Comparison of ENCODE assay signal across 15 cellular contexts in the genomic region with DNA sequence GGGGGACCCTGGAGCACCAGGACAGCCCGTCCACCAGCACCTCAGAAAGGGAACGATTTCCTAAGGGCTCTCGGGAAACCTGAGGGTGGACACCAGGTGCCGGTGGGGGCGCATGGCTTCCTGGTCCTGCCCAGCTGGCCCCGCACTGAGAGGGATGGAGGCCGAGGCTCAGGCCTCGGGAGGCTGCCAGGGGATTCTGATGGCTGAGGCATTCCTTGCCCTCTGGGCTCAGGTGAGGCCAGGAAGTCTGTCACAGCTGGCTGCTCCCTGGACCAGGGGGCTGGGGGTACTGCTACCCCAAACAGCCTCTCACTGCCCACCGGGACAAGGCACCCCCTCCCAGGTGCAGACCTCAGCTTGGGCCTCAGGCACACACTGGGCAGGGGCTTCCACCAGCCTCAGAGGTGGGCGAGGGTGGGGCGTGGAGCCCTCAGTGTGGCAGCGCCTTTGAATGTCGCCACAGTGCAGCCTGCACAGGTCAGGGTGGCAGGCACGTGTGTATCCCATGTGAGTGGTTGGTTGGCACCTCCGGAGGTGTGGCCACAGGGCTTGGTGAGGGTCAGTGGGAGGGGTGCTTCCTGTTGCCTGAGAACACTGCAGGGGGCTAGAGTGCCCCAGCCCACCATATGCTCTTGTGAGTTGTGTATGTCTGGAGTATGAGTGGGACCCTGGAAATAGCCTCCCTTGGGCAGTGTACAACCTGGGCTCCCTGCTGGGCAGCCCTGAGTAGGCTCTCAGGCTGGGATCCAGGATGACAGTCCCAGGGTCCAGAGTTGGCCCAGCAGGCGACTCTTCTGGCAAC. TPM values are rescaled to one million over a fixed set of nuclear protein-coding genes. Genes with fewer than 3 reads are reported as not detected.
DNase-seq lines count a peak whose midpoint lies in the region; ATAC-seq, FAIRE-seq and TF ChIP-seq lines count a peak whose summit lies in the region.
"Had no signal": no experiment of that assay in that cellular context is flagged by ENCODE, and none has a peak within 500 bp of the region (broad histone marks: within the 10 kb centered on the region; RNA-seq: fewer than 3 reads in every experiment).

No MANE protein-coding gene starts in this region.

- peak overlapping the region; percentile 27 for H4K91ac ChIP-seq in H1 (replicated peaks; ENCODE audit: insufficient read length, low read length)

- DNase-seq in Caco-2, result no peak
- peak; percentile 87 for DNase-seq in NCI-H2196 (lab: John Stamatoyannopoulos, UW; ENCODE audit: unreplicated experiment)
- no peak for DNase-seq in H1 (ENCODE audit: low read depth in 1 of 2, low spot score in 2 of 2)
- peak; percentile 89 for DNase-seq in osteoblast (ENCODE audit: insufficient read length, low spot score, missing footprints)
- DNase-seq in activated CD4-positive, alpha-beta T cell treated with anti-CD3 and anti-CD28 coated beads for 4 hours, result no peak
- no peak for DNase-seq in T-helper 17 cell
- no peak for DNase-seq in hypothalamus (lab: John Stamatoyannopoulos, UW)
- DNase-seq: DMS53, HCEC 1CT, KG1, NCI-H187 treated with DMSO at 0.1 percent for 48 hours, NCI-H2171, NCI-H510A treated with DMSO at 0.1 percent for 48 hours, OCI-M1, T-cell had no signal

- H3K27ac ChIP-seq in H1 (ENCODE audit: low read depth, low read length) (no peak overlapping the region), osteoblast (ENCODE audit: low read depth, low read length) (no peak overlapping the region)

- WGBS in H1 (ENCODE audit: extremely low coverage in 1 of 2, insufficient coverage in 1 of 2, insufficient read length in 1 of 2, insufficient replicate concordance in 2 of 2, low coverage in 1 of 2, low lambda C conversion rate in 2 of 2, missing lambda C conversion rate in 1 of 2), 2 experiments, result 89% methylated on average over 11 of the region's 16 CpGs; no CpG with 5 or more reads in 1 of the 2 experiments

- no peak overlapping the region for H4K5ac ChIP-seq in H1 (ENCODE audit: insufficient read length, low read depth, low read length)

- no peak overlapping the region for H3K18ac ChIP-seq in H1 (ENCODE audit: extremely low read depth, low read length)

- H3K27me3 ChIP-seq in Caco-2 (replicated peaks; ENCODE audit: control insufficient read depth, insufficient read depth, low read length), result no peaks in the 10 kb centered on the region
- H3K27me3 ChIP-seq in H1 (replicated peaks in 1 of 4; ENCODE audit: control insufficient read depth in 3 of 4, extremely low read depth in 1 of 4, insufficient read depth in 3 of 4, low read length in 3 of 4), result peaks cover 0 to 25% (median 15%) of the 10 kb centered on the region in 4 experiments; a peak in 5 of 7 replicates
- H3K27me3 ChIP-seq in osteoblast (ENCODE audit: insufficient read depth, low read length), result peaks cover 17% of the 10 kb centered on the region

- no peak for FAIRE-seq in H1 (lab: Jason Lieb, UNC)

- no peaks in the 10 kb centered on the region for H3K9me3 ChIP-seq in Caco-2
- no peaks in the 10 kb centered on the region for H3K9me3 ChIP-seq in H1 (ENCODE audit: insufficient read depth in 2 of 2, low read depth in 1 of 2, low read length in 1 of 2)
- H3K9me3 ChIP-seq in osteoblast (ENCODE audit: low read depth, low read length), result no peaks in the 10 kb centered on the region
- no peaks in the 10 kb centered on the region for H3K9me3 ChIP-seq in T-helper 17 cell (ENCODE audit: control insufficient read depth, low read length, poor library complexity, severe bottlenecking)

- TF ChIP-seq CTCF in Caco-2 (IDR thresholded peaks at IDR 0.05; ENCODE audit: insufficient read depth in 1 of 2, low read depth in 1 of 2, low read length in 1 of 2, severe bottlenecking in 1 of 2, unreplicated experiment in 1 of 2), result no peak
- TF ChIP-seq CTCF in H1 (IDR thresholded peaks at IDR 0.05; ENCODE audit: control extremely low read depth in 1 of 3, insufficient read depth in 1 of 3, low read depth in 1 of 3, low read length in 3 of 3), result no peak
- no peak for TF ChIP-seq CTCF in osteoblast (IDR thresholded peaks at IDR 0.05; ENCODE audit: extremely low read depth, low read depth, low read length)

- H2BK5ac ChIP-seq in H1 (ENCODE audit: low read depth, low read length), result no peak overlapping the region

- TF ChIP-seq RAD21 in H1 (IDR thresholded peaks at IDR 0.05 in 1 of 2, conservative IDR thresholded peaks at IDR 0.05 in 1 of 2; ENCODE audit: low read depth in 2 of 2, low read length in 2 of 2), result no peak

- H3K36me3 ChIP-seq in Caco-2 (ENCODE audit: control insufficient read depth, insufficient read depth, low read length) (no peaks in the 10 kb centered on the region), H1 (ENCODE audit: control insufficient read depth in 2 of 4, insufficient read depth in 4 of 4, low read length in 3 of 4) (no peaks in the 10 kb centered on the region), osteoblast (ENCODE audit: insufficient read depth, low read length) (no peaks in the 10 kb centered on the region)

- no peak overlapping the region for H3K56ac ChIP-seq in H1 (replicated peaks; ENCODE audit: insufficient read length, low read depth, low read length)

- peak overlapping the region; percentile 81; the same call in 1 of the 2 replicates for H2BK15ac ChIP-seq in H1 (ENCODE audit: low read length)

- no peak for ATAC-seq in T-helper 17 cell
- ATAC-seq: T-cell had no signal

- H3K4me1 ChIP-seq in Caco-2 (peaks cover 21% of the 10 kb centered on the region), H1 (replicated peaks in 1 of 4; ENCODE audit: control insufficient read depth in 3 of 4, insufficient read depth in 4 of 4, low read length in 3 of 4) (peaks cover 0 to 26% (median 14%) of the 10 kb centered on the region in 4 experiments; a peak in 6 of 7 replicates), osteoblast (ENCODE audit: insufficient read depth, low read length) (peaks cover 11% of the 10 kb centered on the region)

- POLR2A ChIA-PET in Caco-2 (lab: Charles Lee) (no interaction called here), H1 (lab: Charles Lee; ENCODE audit: partially characterized antibody) (interaction anchor here (1.0 to 30.5 kb wide), 5 partner anchors 12 to 273 kb away, joined by 3 to 1004 read pairs (median 3); a partner anchor contains a TSS)

- no peak overlapping the region for H3K23ac ChIP-seq in H1 (ENCODE audit: insufficient read length)

- no TSS peak for BruUV-seq in Caco-2 (replicated peaks; lab: Mats Ljungman, UMichigan)

- no peak for TF ChIP-seq POLR2A in H1 (IDR thresholded peaks at IDR 0.05; ENCODE audit: control extremely low read depth in 1 of 2, low read depth in 2 of 2, low read length in 2 of 2)

- peaks cover 7% of the 10 kb centered on the region for H3K4me1 Mint-ChIP-seq in Caco-2 (ENCODE audit: low read depth, unreplicated experiment)
- peaks cover 2% of the 10 kb centered on the region for H3K4me1 Mint-ChIP-seq in T-helper 17 cell

- H2BK12ac ChIP-seq in H1 (ENCODE audit: low read depth, low read length), result peak overlapping the region; percentile 92; the same call in 1 of the 2 replicates

- H3K14ac ChIP-seq in H1 (ENCODE audit: insufficient read length), result no peak overlapping the region

- intact Hi-C loops in Caco-2 (cut with micrococcal nuclease; ENCODE audit: unreplicated experiment), result no loop called here

- no peak overlapping the region for H3K4ac ChIP-seq in H1 (replicated peaks; ENCODE audit: insufficient read length, low read depth, low read length)

- H3K79me2 ChIP-seq in H1 (ENCODE audit: control insufficient read depth in 1 of 2, insufficient read depth in 2 of 2, low read length in 2 of 2) (no peaks in the 10 kb centered on the region), osteoblast (ENCODE audit: insufficient read depth, low read length) (no peaks in the 10 kb centered on the region)

- peak overlapping the region; percentile 11 for H3K27ac Mint-ChIP-seq in Caco-2 (ENCODE audit: unreplicated experiment)
- H3K27ac Mint-ChIP-seq in T-helper 17 cell, result no peak overlapping the region
- H3K27ac Mint-ChIP-seq: T-cell had no signal

- no peak overlapping the region for H3K4me3 Mint-ChIP-seq in Caco-2 (ENCODE audit: unreplicated experiment)
- H3K4me3 Mint-ChIP-seq in T-helper 17 cell, result no peak overlapping the region
- H3K4me3 Mint-ChIP-seq: T-cell had no signal

- no peak overlapping the region for H3K9ac ChIP-seq in H1 (replicated peaks in 1 of 4; ENCODE audit: extremely low read depth in 1 of 4, low read depth in 3 of 4, low read length in 3 of 4)

- peak overlapping the region; percentile 39; the same call in 1 of the 2 replicates for H2AK5ac ChIP-seq in H1 (ENCODE audit: low read depth, low read length)

- CTCF ChIA-PET in Caco-2 (lab: Charles Lee), result no interaction called here
- CTCF ChIA-PET in H1 (lab: Charles Lee; ENCODE audit: partially characterized antibody), result interaction anchor here (1.2 to 2.4 kb wide), 6 partner anchors 10 to 271 kb away, joined by 3 to 13 read pairs (median 6); no protein-coding TSS in a partner anchor

- H3K23me2 ChIP-seq in H1 (ENCODE audit: low read depth, low read length), result peaks cover 5% of the 10 kb centered on the region; the same call in 1 of the 2 replicates

- peaks cover 2 to 7% of the 10 kb centered on the region in 2 experiments for H4K20me1 ChIP-seq in H1 (replicated peaks in 1 of 2; ENCODE audit: control insufficient read depth in 1 of 2, insufficient read depth in 2 of 2, low read length in 2 of 2)
- peaks cover 28% of the 10 kb centered on the region for H4K20me1 ChIP-seq in osteoblast (ENCODE audit: insufficient read depth, low read length)

- H2BK20ac ChIP-seq in H1 (ENCODE audit: low read length), result no peak overlapping the region

- peaks cover 38% of the 10 kb centered on the region for H3K36me3 Mint-ChIP-seq in Caco-2 (ENCODE audit: insufficient read depth, unreplicated experiment)
- H3K36me3 Mint-ChIP-seq in T-helper 17 cell (ENCODE audit: low read depth), result no peaks in the 10 kb centered on the region
- H3K36me3 Mint-ChIP-seq: T-cell had no signal

- H3K79me1 ChIP-seq in H1 (ENCODE audit: low read depth, low read length), result no peaks in the 10 kb centered on the region

- H3K9me3 Mint-ChIP-seq in Caco-2 (ENCODE audit: unreplicated experiment), result no peaks in the 10 kb centered on the region
- H3K9me3 Mint-ChIP-seq: T-cell had no signal

- no peak overlapping the region for H2BK120ac ChIP-seq in H1 (replicated peaks; ENCODE audit: low read depth, low read length)

- H2AFZ ChIP-seq in H1 (ENCODE audit: low read length) (no peak overlapping the region), osteoblast (ENCODE audit: low read length) (no peak overlapping the region)

- H3K4me3 ChIP-seq in Caco-2 (ENCODE audit: low read depth, low read length) (no peak overlapping the region), H1 (ENCODE audit: extremely low read depth in 1 of 4, insufficient read depth in 2 of 4, low read depth in 3 of 4, low read length in 4 of 4) (no peak overlapping the region), osteoblast (ENCODE audit: insufficient read depth, low read length) (no peak overlapping the region)

- peak overlapping the region; percentile 68; the same call in 1 of the 2 replicates for H4K8ac ChIP-seq in H1 (ENCODE audit: extremely low read depth, insufficient read depth, low read length)

- TF ChIP-seq EP300 in H1 (IDR thresholded peaks at IDR 0.05; ENCODE audit: borderline replicate concordance in 1 of 2, low read depth in 2 of 2, low read length in 2 of 2), result no peak

- H3K4me2 ChIP-seq in H1 (ENCODE audit: insufficient read depth in 1 of 2, low read depth in 2 of 2, low read length in 2 of 2), result no peak overlapping the region
- peak overlapping the region; percentile 38 for H3K4me2 ChIP-seq in osteoblast (ENCODE audit: insufficient read depth, low read length)

- H3K27me3 Mint-ChIP-seq in Caco-2 (ENCODE audit: insufficient read depth, unreplicated experiment), result no peaks in the 10 kb centered on the region
- H3K27me3 Mint-ChIP-seq in T-helper 17 cell, result peaks cover 6% of the 10 kb centered on the region

RNA-seq across cellular contexts. Expression of a gene that starts 3.9 kb away (rescaled TPM):
- total RNA-seq in Caco-2 (2022) (2.1 and 2.9 TPM in 2 replicates), osteoblast (2.9 and 5.1 TPM in 2 replicates), T-helper 17 cell (under 1 TPM; 0.65 to 0.72 TPM)
- 0.30 TPM in 1 of 2 replicates, not detected in the other for total RNA-seq in H1 (2021; fragmentation: NEBNext Ultra II Directional; extraction: Animal tissue kit (Norgen Biotek cat#: 25700))
- polyA plus RNA-seq in H1 (2011; rRNA removed), result 0.18 and 0.44 TPM in 2 replicates
- 0.14 TPM for polyA plus RNA-seq in H1 (2011; cell fraction: cytosol; rRNA removed)
- polyA plus RNA-seq in H1 (2011; cell fraction: nucleus; rRNA removed), result 0.88 TPM
- 0.12 to 0.43 TPM (median 0.30 TPM) in 4 replicates for polyA plus RNA-seq in H1 (2012, experiment 1 of 2)
- 0.28 TPM for polyA plus RNA-seq in H1 (2012, experiment 2 of 2)
- polyA plus RNA-seq in H1 (2013, experiment 1 of 2), result not detected
- 0.07 TPM for polyA plus RNA-seq in H1 (2013, experiment 2 of 2)
- 0.09 and 0.10 TPM in 2 replicates for polyA minus RNA-seq in H1 (2011; rRNA and poly(A)+ RNA removed)
- not detected for polyA minus RNA-seq in H1 (2011; cell fraction: cytosol; rRNA and poly(A)+ RNA removed)
- 0.90 TPM for polyA minus RNA-seq in H1 (2011; cell fraction: nucleus; rRNA and poly(A)+ RNA removed)

RNA-seq across cellular contexts. Expression of a gene that starts 11.7 kb away (rescaled TPM):
- total RNA-seq in Caco-2 (2022) (1,436 and 1,933 TPM in 2 replicates), osteoblast (10,373 and 13,273 TPM in 2 replicates), T-helper 17 cell (1,000 to 10,000 TPM; 1,202 to 1,502 TPM)
- 3,535 and 3,691 TPM in 2 replicates for total RNA-seq in H1 (2021; fragmentation: NEBNext Ultra II Directional; extraction: Animal tissue kit (Norgen Biotek cat#: 25700))
- 5,010 and 7,420 TPM in 2 replicates for polyA plus RNA-seq in H1 (2011; rRNA removed)
- polyA plus RNA-seq in H1 (2011; cell fraction: cytosol; rRNA removed), result 3,868 TPM
- polyA plus RNA-seq in H1 (2011; cell fraction: nucleus; rRNA removed), result 4,694 TPM
- polyA plus RNA-seq in H1 (2012, experiment 1 of 2), result 3,170 to 3,474 TPM (median 3,377 TPM) in 4 replicates
- 3,649 TPM for polyA plus RNA-seq in H1 (2012, experiment 2 of 2)
- polyA plus RNA-seq in H1 (2013, experiment 1 of 2), result 4,243 TPM
- 4,284 TPM for polyA plus RNA-seq in H1 (2013, experiment 2 of 2)
- polyA minus RNA-seq in H1 (2011; rRNA and poly(A)+ RNA removed), result 1,111 and 1,306 TPM in 2 replicates
- polyA minus RNA-seq in H1 (2011; cell fraction: cytosol; rRNA and poly(A)+ RNA removed), result 1,521 TPM
- 1,666 TPM for polyA minus RNA-seq in H1 (2011; cell fraction: nucleus; rRNA and poly(A)+ RNA removed)

RNA-seq across cellular contexts. Expression of a gene that starts 27.9 kb away (rescaled TPM):
- total RNA-seq in Caco-2 (2022) (38.5 and 42.2 TPM in 2 replicates), osteoblast (43.0 and 44.5 TPM in 2 replicates), T-helper 17 cell (10 to 100 TPM; 25.2 to 30.6 TPM)
- total RNA-seq in H1 (2021; fragmentation: NEBNext Ultra II Directional; extraction: Animal tissue kit (Norgen Biotek cat#: 25700)), result 37.9 and 41.8 TPM in 2 replicates
- 23.2 and 33.1 TPM in 2 replicates for polyA plus RNA-seq in H1 (2011; rRNA removed)
- polyA plus RNA-seq in H1 (2011; cell fraction: cytosol; rRNA removed), result 28.9 TPM
- 69.4 TPM for polyA plus RNA-seq in H1 (2011; cell fraction: nucleus; rRNA removed)
- polyA plus RNA-seq in H1 (2012, experiment 1 of 2), result 17.1 to 31.4 TPM (median 28.6 TPM) in 4 replicates
- polyA plus RNA-seq in H1 (2012, experiment 2 of 2), result 25.6 TPM
- polyA plus RNA-seq in H1 (2013, experiment 1 of 2), result 16.0 TPM
- 16.3 TPM for polyA plus RNA-seq in H1 (2013, experiment 2 of 2)
- 13.3 and 19.4 TPM in 2 replicates for polyA minus RNA-seq in H1 (2011; rRNA and poly(A)+ RNA removed)
- polyA minus RNA-seq in H1 (2011; cell fraction: cytosol; rRNA and poly(A)+ RNA removed), result 18.1 TPM
- 33.6 TPM for polyA minus RNA-seq in H1 (2011; cell fraction: nucleus; rRNA and poly(A)+ RNA removed)

Comparison
In these comparisons a context has a peak if more than half of its experiments do, and no peak if none do; other contexts are left out.
1. DNase-seq: peak in NCI-H2196 (single experiment) and osteoblast (single experiment); none in Caco-2 (0 of 2), H1 (0 of 2), activated CD4-positive, alpha-beta T cell treated with anti-CD3 and anti-CD28 coated beads for 4 hours (0 of 2), T-helper 17 cell (0 of 3) and hypothalamus (0 of 51).